In the genomic region with DNA sequence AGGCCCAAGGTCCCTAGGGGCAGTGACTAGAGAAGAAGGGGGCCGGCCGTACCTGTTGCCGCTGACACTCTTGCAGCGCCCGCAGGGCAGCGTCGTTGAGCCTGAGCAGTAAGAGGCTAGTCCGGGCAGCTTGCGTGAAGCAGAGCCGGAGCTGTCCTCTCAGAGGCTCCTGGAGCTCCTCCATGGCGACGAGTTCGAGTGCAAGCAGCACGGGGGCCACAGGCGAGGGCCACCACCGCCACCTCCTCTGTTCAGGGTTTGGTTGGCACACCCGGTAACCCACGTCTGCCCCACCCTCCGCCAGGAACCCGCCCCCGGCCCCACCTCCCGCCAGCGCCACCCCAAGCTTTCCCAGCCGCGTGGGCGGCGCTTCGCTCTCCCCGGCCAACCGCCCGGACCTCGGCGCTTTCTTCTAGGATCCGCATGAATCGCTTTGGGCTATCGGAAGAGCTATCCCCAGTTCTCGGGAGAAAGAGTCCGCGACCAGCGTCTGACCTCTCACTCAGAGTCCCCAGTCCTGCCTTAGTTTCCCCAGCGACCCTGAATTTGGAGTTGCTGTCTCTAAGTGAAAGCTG, we compare ENCODE assay signal across 2 cellular contexts.
TF ChIP-seq lines count a peak whose summit lies in the region.

A gene with protein sequence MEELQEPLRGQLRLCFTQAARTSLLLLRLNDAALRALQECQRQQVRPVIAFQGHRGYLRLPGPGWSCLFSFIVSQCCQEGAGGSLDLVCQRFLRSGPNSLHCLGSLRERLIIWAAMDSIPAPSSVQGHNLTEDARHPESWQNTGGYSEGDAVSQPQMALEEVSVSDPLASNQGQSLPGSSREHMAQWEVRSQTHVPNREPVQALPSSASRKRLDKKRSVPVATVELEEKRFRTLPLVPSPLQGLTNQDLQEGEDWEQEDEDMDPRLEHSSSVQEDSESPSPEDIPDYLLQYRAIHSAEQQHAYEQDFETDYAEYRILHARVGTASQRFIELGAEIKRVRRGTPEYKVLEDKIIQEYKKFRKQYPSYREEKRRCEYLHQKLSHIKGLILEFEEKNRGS (minus strand): TSS at position 249 of the 575 bp plus-strand sequence. CDS start 65 bp downstream, at position 184.

TF ChIP-seq in GM23338, 12 proteins besides CTCF, POLR2A, EP300 and RAD21:
- peak; percentile 79 for TF ChIP-seq POLR2AphosphoS5 (IDR thresholded peaks at IDR 0.05; ENCODE audit: low read depth)
- no peak for TF ChIP-seq REST (IDR thresholded peaks at IDR 0.05; ENCODE audit: unreplicated experiment)
- no peak for TF ChIP-seq STAT1 (IDR thresholded peaks at IDR 0.05; ENCODE audit: unreplicated experiment)
- no peak for TF ChIP-seq ZNF114 (CRISPR knock-in tag; IDR thresholded peaks at IDR 0.05)
- TF ChIP-seq ETS1 (IDR thresholded peaks at IDR 0.05): no peak
- no peak for TF ChIP-seq CREB1 (CRISPR knock-in tag; IDR thresholded peaks at IDR 0.05; ENCODE audit: low read depth)
- no peak for TF ChIP-seq ZNF331 (CRISPR knock-in tag; IDR thresholded peaks at IDR 0.05; ENCODE audit: low read depth)
- TF ChIP-seq EZH2 (IDR thresholded peaks at IDR 0.05; ENCODE audit: low read depth, unreplicated experiment): no peak
TF ChIP-seq in GM23338: peak in this region for 1.

TF ChIP-seq in SK-N-SH, 30 proteins besides CTCF, POLR2A, EP300 and RAD21:
- peak; percentile 3; the same call in 1 of the 2 replicates for TF ChIP-seq MAX (IDR thresholded peaks at IDR 0.05; ENCODE audit: low read depth)
- TF ChIP-seq, protein P1, sequence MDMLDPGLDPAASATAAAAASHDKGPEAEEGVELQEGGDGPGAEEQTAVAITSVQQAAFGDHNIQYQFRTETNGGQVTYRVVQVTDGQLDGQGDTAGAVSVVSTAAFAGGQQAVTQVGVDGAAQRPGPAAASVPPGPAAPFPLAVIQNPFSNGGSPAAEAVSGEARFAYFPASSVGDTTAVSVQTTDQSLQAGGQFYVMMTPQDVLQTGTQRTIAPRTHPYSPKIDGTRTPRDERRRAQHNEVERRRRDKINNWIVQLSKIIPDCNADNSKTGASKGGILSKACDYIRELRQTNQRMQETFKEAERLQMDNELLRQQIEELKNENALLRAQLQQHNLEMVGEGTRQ (IDR thresholded peaks at IDR 0.05; ENCODE audit: borderline replicate concordance, low read depth, low read length): no peak
